1 cellular context compared by ENCODE assay signal in genomic region chr16:379183-379960, GRCh38.
A peak's percentile ranks its signal among the peaks of the same experiment; 100 is the strongest.
TF ChIP-seq lines count a peak whose summit lies in the region.

No MANE protein-coding gene starts in this region.

TF ChIP-seq in K562, 482 proteins besides CTCF, POLR2A, EP300 and RAD21:
- TF ChIP-seq ZNF561 (CRISPR knock-in tag; conservative IDR thresholded peaks at IDR 0.05) (no peak), RBM22 (IDR thresholded peaks at IDR 0.05; ENCODE audit: low read depth, low read length, poor library complexity, severe bottlenecking) (peak; percentile 21), RBFOX2 (IDR thresholded peaks at IDR 0.05; ENCODE audit: low read depth, low read length) (peak; percentile 32; the same call in 1 of the 2 replicates)
TF ChIP-seq in K562: peak in this region for 2.
